ENCODE assay signal across 15 cellular contexts in genomic region chr1:10424034-10424433, GRCh38. TPM values are rescaled to one million over a fixed set of nuclear protein-coding genes. Genes with fewer than 3 reads are reported as not detected.
A peak's percentile ranks its signal among the peaks of the same experiment; 100 is the strongest.
DNase-seq lines count a peak whose midpoint lies in the region; ATAC-seq and TF ChIP-seq lines count a peak whose summit lies in the region.
"Had no signal": no experiment of that assay in that cellular context is flagged by ENCODE, and none has a peak within 500 bp of the region (broad histone marks: within the 10 kb centered on the region; RNA-seq: fewer than 3 reads in every experiment).

No MANE protein-coding gene starts in this region.

- intact Hi-C loops in heart left ventricle (cut with DNase I): loop anchor here in 2 of 10 donors (10.0 kb wide), 2 partner anchors 479 to 799 kb away; partner anchors contain the start of genes LZIC (in 1 of the 2) and NMNAT1 (in 1 of the 2)
- intact Hi-C loops in psoas muscle (cut with DNase I): no loop called here

- H3K4me1 ChIP-seq in heart left ventricle (peaks cover 0 to 6% (median 0%) of the 10 kb centered on the region in 12 donors), psoas muscle (peaks cover 4% of the 10 kb centered on the region)
- H3K4me1 ChIP-seq: suprapubic skin had no signal

- H3K27me3 ChIP-seq in heart left ventricle: no peaks in the 10 kb centered on the region
- no peaks in the 10 kb centered on the region for H3K27me3 ChIP-seq in psoas muscle (ENCODE audit: insufficient read depth in 3 of 3, low read length in 2 of 3)
- H3K27me3 ChIP-seq: suprapubic skin had no signal

- peak; percentile 68 for DNase-seq in GM04504 (ENCODE audit: low read depth)
- no peak for DNase-seq in WTC11 (ENCODE audit: low spot score)
- DNase-seq in heart left ventricle: peak in 2 of 5 donors; percentile 44 to 56
- DNase-seq in psoas muscle: peak; percentile 58 to 80
- no peak for DNase-seq in immature natural killer cell
- no peak for DNase-seq in SKM-1 treated with dmso at 0.1 percent for 144 hours (lab: John Stamatoyannopoulos, UW; ENCODE audit: unreplicated experiment)
- DNase-seq in NK-92 (lab: John Stamatoyannopoulos, UW; ENCODE audit: unreplicated experiment): no peak
- no peak for DNase-seq in Kasumi-1 (lab: John Stamatoyannopoulos, UW)
- DNase-seq: activated CD4-positive, alpha-beta memory T cell treated with anti-CD3 and anti-CD28 coated beads, Interleukin-2, amount 10 ng/mL, durations not matched to agents 7 days and 5 days; activated naive CD4-positive, alpha-beta T cell treated with anti-CD3 and anti-CD28 coated beads, Interleukin-2, amount 50 U/mL, for 16 hours; Calu3; GOT3; NCI-H1694 treated with DMSO at 0.1 percent for 48 hours; T-helper 17 cell had no signal

- H3K27ac Mint-ChIP-seq in WTC11 (peak overlapping the region; percentile 31; the same call in 1 of the 2 replicates), immature natural killer cell (no peak overlapping the region)
- H3K27ac Mint-ChIP-seq: activated CD4-positive, alpha-beta memory T cell treated with anti-CD3 and anti-CD28 coated beads, Interleukin-2, amount 10 ng/mL, durations not matched to agents 7 days and 5 days; T-helper 17 cell had no signal

- H3K4me1 Mint-ChIP-seq in WTC11 (peaks cover 4% of the 10 kb centered on the region; the same call in 1 of the 2 replicates), immature natural killer cell (peaks cover 3 to 5% of the 10 kb centered on the region in 2 donors)

- CTCF ChIA-PET in WTC11 (lab: Charles Lee): interaction anchor here (0.5 to 1.4 kb wide), 3 partner anchors 9 to 76 kb away, joined by 3 to 5 read pairs (median 4); no protein-coding TSS in a partner anchor

- H3K9me3 Mint-ChIP-seq in WTC11 (no peaks in the 10 kb centered on the region), immature natural killer cell (no peaks in the 10 kb centered on the region)
- H3K9me3 Mint-ChIP-seq: activated CD4-positive, alpha-beta memory T cell treated with anti-CD3 and anti-CD28 coated beads, Interleukin-2, amount 10 ng/mL, durations not matched to agents 7 days and 5 days had no signal

- H3K4me3 ChIP-seq in heart left ventricle (no peak overlapping the region), psoas muscle (no peak overlapping the region)
- H3K4me3 ChIP-seq: suprapubic skin had no signal

- peaks cover 23% of the 10 kb centered on the region for H3K36me3 Mint-ChIP-seq in WTC11
- peaks cover 9 to 15% (median 13%) of the 10 kb centered on the region in 3 donors for H3K36me3 Mint-ChIP-seq in immature natural killer cell

- POLR2A ChIA-PET in WTC11 (lab: Charles Lee): no interaction called here

- 46 to 70% (median 62%) methylated on average over 4 to 9 of the region's 9 CpGs for WGBS in heart left ventricle, 4 donors
- 26 to 30% (median 28%) methylated on average over 9 of the region's 9 CpGs for WGBS in psoas muscle, 3 donors

- TF ChIP-seq CTCF in WTC11 (IDR thresholded peaks at IDR 0.05) (no peak), heart left ventricle (IDR thresholded peaks at IDR 0.05) (no peak), psoas muscle (IDR thresholded peaks at IDR 0.05) (no peak)

- no peaks in the 10 kb centered on the region for H3K27me3 Mint-ChIP-seq in WTC11 (ENCODE audit: low read depth)
- peaks cover 2 to 4% (median 2%) of the 10 kb centered on the region in 3 donors for H3K27me3 Mint-ChIP-seq in immature natural killer cell (ENCODE audit: low read depth in 3 of 3)
- H3K27me3 Mint-ChIP-seq: activated CD4-positive, alpha-beta memory T cell treated with anti-CD3 and anti-CD28 coated beads, Interleukin-2, amount 10 ng/mL, durations not matched to agents 7 days and 5 days; T-helper 17 cell had no signal

- H3K27ac ChIP-seq in heart left ventricle: no peak overlapping the region
- H3K27ac ChIP-seq in psoas muscle: no peak overlapping the region
- H3K27ac ChIP-seq: suprapubic skin had no signal

- H3K36me3 ChIP-seq in heart left ventricle (peaks cover 0 to 27% (median 22%) of the 10 kb centered on the region in 9 donors), psoas muscle (ENCODE audit: insufficient read depth in 1 of 2, low read depth in 1 of 2) (peaks cover 0 to 28% of the 10 kb centered on the region in 2 donors)

- ATAC-seq in WTC11: no peak
- ATAC-seq in heart left ventricle: peak in 3 of 4 donors; percentile 33 to 48 (median 41)
- ATAC-seq in psoas muscle: peak in 2 of 4 donors; percentile 21 to 27
- ATAC-seq: T-helper 17 cell had no signal

- no peak overlapping the region for H3K4me3 Mint-ChIP-seq in WTC11
- no peak overlapping the region for H3K4me3 Mint-ChIP-seq in immature natural killer cell
- H3K4me3 Mint-ChIP-seq: activated CD4-positive, alpha-beta memory T cell treated with anti-CD3 and anti-CD28 coated beads, Interleukin-2, amount 10 ng/mL, durations not matched to agents 7 days and 5 days; T-helper 17 cell had no signal

- no peaks in the 10 kb centered on the region for H3K9me3 ChIP-seq in heart left ventricle
- no peaks in the 10 kb centered on the region for H3K9me3 ChIP-seq in psoas muscle
- H3K9me3 ChIP-seq: suprapubic skin had no signal

- no peak for TF ChIP-seq POLR2A in heart left ventricle (IDR thresholded peaks at IDR 0.05)

TF ChIP-seq in WTC11, 78 proteins besides CTCF, POLR2A, EP300 and RAD21 (continues in another document):
- no peak for TF ChIP-seq CBFB (CRISPR knock-in tag; IDR thresholded peaks at IDR 0.05; ENCODE audit: low read depth)
- TF ChIP-seq ATF1 (CRISPR knock-in tag; IDR thresholded peaks at IDR 0.05): no peak
- TF ChIP-seq ERG (CRISPR knock-in tag; IDR thresholded peaks at IDR 0.05): no peak
- TF ChIP-seq GABPB1 (CRISPR knock-in tag; IDR thresholded peaks at IDR 0.05): no peak
- TF ChIP-seq RORB (CRISPR knock-in tag; IDR thresholded peaks at IDR 0.05): no peak
- TF ChIP-seq ZNF219 (CRISPR knock-in tag; IDR thresholded peaks at IDR 0.05; ENCODE audit: borderline replicate concordance): no peak

RNA-seq across cellular contexts. Expression of gene CENPS, which starts 6.2 kb away (rescaled TPM):
- 13.7 to 17.0 TPM (median 13.8 TPM) in 3 replicates for total RNA-seq in WTC11 (2021)
- 10 to 100 TPM in 1 of 9 donors, 1 to 10 TPM in 8; 2.4 to 11.6 (median 8.5) TPM for total RNA-seq in heart left ventricle
- 1 to 10 TPM; 6.7 to 8.2 TPM for polyA plus RNA-seq in heart left ventricle
- total RNA-seq in psoas muscle: 1 to 10 TPM; 2.2 to 7.6 (median 6.6) TPM
- polyA plus RNA-seq in psoas muscle: 10 to 100 TPM in 1 of 3 donors, 1 to 10 TPM in 2; 7.5 to 31.4 (median 7.5) TPM
- polyA plus RNA-seq in immature natural killer cell: 10 to 100 TPM in 1 of 3 donors, 1 to 10 TPM in 2; 7.8 to 12.1 (median 8.1) TPM

RNA-seq across cellular contexts. Expression of gene PGD, which starts 25.2 kb away (rescaled TPM):
- 270 to 278 TPM (median 272 TPM) in 3 replicates for total RNA-seq in WTC11 (2021)
- 10 to 100 TPM; 25.0 to 95.2 (median 31.1) TPM for total RNA-seq in heart left ventricle
- polyA plus RNA-seq in heart left ventricle: 10 to 100 TPM; 13.3 to 30.9 TPM
- total RNA-seq in psoas muscle: 10 to 100 TPM; 25.1 to 39.2 (median 28.4) TPM
- 10 to 100 TPM; 24.9 to 33.1 (median 29.5) TPM for polyA plus RNA-seq in psoas muscle
- polyA plus RNA-seq in immature natural killer cell: 10 to 100 TPM; 43.9 to 51.3 (median 44.8) TPM

RNA-seq across cellular contexts. Expression of gene CORT, which starts 25.8 kb away (rescaled TPM):
- total RNA-seq in WTC11 (2021): 0.48 to 0.66 TPM (median 0.48 TPM) in 3 replicates
- total RNA-seq in heart left ventricle: under 1 TPM in 2 of 9 donors, not detected in 7; 0.19 to 0.37 TPM
- polyA plus RNA-seq in heart left ventricle: not detected
- total RNA-seq in psoas muscle: not detected
- 1 to 10 TPM in 1 of 3 donors, under 1 TPM in 1, not detected in 1; 0.18 to 1.1 TPM for polyA plus RNA-seq in psoas muscle
- not detected for polyA plus RNA-seq in immature natural killer cell
- total RNA-seq: Calu3, suprapubic skin had no signal

RNA-seq across cellular contexts. Expression of gene DFFA, which starts 48.3 kb away (rescaled TPM):
- 86.4 to 86.7 TPM (median 86.5 TPM) in 3 replicates for total RNA-seq in WTC11 (2021)
- 10 to 100 TPM; 16.0 to 27.6 (median 24.5) TPM for total RNA-seq in heart left ventricle
- polyA plus RNA-seq in heart left ventricle: 10 to 100 TPM; 10.4 to 26.0 TPM
- total RNA-seq in psoas muscle: 10 to 100 TPM; 18.6 to 26.8 (median 21.6) TPM
- polyA plus RNA-seq in psoas muscle: 10 to 100 TPM; 11.5 to 20.9 (median 20.4) TPM
- 10 to 100 TPM; 24.9 to 37.6 (median 28.6) TPM for polyA plus RNA-seq in immature natural killer cell

RNA-seq across cellular contexts. Expression of gene PEX14, which starts 50.7 kb away (rescaled TPM):
- total RNA-seq in WTC11 (2021) (27.3 to 30.5 TPM (median 27.8 TPM) in 3 replicates), heart left ventricle (10 to 100 TPM; 14.9 to 25.1 (median 19.6) TPM), psoas muscle (10 to 100 TPM; 13.7 to 23.5 (median 20.8) TPM)
- polyA plus RNA-seq in heart left ventricle (10 to 100 TPM; 24.2 to 28.7 TPM), psoas muscle (10 to 100 TPM; 20.1 to 20.8 (median 20.7) TPM), immature natural killer cell (1 to 10 TPM; 2.0 to 7.5 (median 4.1) TPM)

Comparison
In these comparisons a context has a peak if more than half of its experiments do, and no peak if none do; other contexts are left out.
1. DNase-seq: peak in GM04504 (single experiment) and psoas muscle (2 of 2); none in WTC11 (single experiment), immature natural killer cell (0 of 3), SKM-1 treated with dmso at 0.1 percent for 144 hours (single experiment), NK-92 (single experiment) and Kasumi-1 (0 of 2).